ENCODE assay signal across 11 cellular contexts in genomic region chr5:14227501-14227900, GRCh38.
"Had no signal": no experiment of that assay in that cellular context is flagged by ENCODE, and none has a peak within 500 bp of the region (broad histone marks: within the 10 kb centered on the region; RNA-seq: fewer than 3 reads in every experiment).

No MANE protein-coding gene starts in this region.

- H3K9me3 Mint-ChIP-seq: activated naive CD8-positive, alpha-beta T cell treated with anti-CD3 and anti-CD28 coated beads, Interleukin-2, amount 10 ng/mL, durations not matched to agents 7 days and 5 days; stimulated activated naive B cell treated with anti-CD40 and anti-IgM and Interleukin-4, amounts not matched to agents 10 μg/mL and 1 μg/mL and 100 μg/mL, for 72 hours; T-helper 2 cell treated with Interferon-gamma antibody and Interleukin-4, amounts not matched to agents 5 μg/mL and 100 μg/mL, for 36 hours had no signal

- H3K36me3 Mint-ChIP-seq: activated naive CD8-positive, alpha-beta T cell treated with anti-CD3 and anti-CD28 coated beads, Interleukin-2, amount 10 ng/mL, durations not matched to agents 7 days and 5 days had no signal

- H3K27me3 Mint-ChIP-seq: stimulated activated naive B cell treated with anti-CD40 and anti-IgM and Interleukin-4, amounts not matched to agents 10 μg/mL and 1 μg/mL and 100 μg/mL, for 72 hours had no signal

- DNase-seq: activated naive CD4-positive, alpha-beta T cell; activated naive CD8-positive, alpha-beta T cell treated with anti-CD3 and anti-CD28 coated beads, Interleukin-2, amount 10 ng/mL, durations not matched to agents 7 days and 5 days; activated T-cell treated with anti-CD3 and anti-CD28 coated beads for 4 hours; aorta; dorsolateral prefrontal cortex; hypothalamus; kidney; left ventricle myocardium superior; stimulated activated CD4-positive, alpha-beta T cell treated with anti-CD3 and anti-CD28 coated beads, Interleukin-2, amount 100 ng/mL, for 48 hours; stimulated activated naive B cell treated with anti-CD40 and anti-IgM and Interleukin-4, amounts not matched to agents 10 μg/mL and 1 μg/mL and 100 μg/mL, for 72 hours had no signal

- H3K4me3 Mint-ChIP-seq: activated naive CD8-positive, alpha-beta T cell treated with anti-CD3 and anti-CD28 coated beads, Interleukin-2, amount 10 ng/mL, durations not matched to agents 7 days and 5 days; stimulated activated naive B cell treated with anti-CD40 and anti-IgM and Interleukin-4, amounts not matched to agents 10 μg/mL and 1 μg/mL and 100 μg/mL, for 72 hours; T-helper 2 cell treated with Interferon-gamma antibody and Interleukin-4, amounts not matched to agents 5 μg/mL and 100 μg/mL, for 36 hours had no signal

- H3K27ac Mint-ChIP-seq: activated naive CD8-positive, alpha-beta T cell treated with anti-CD3 and anti-CD28 coated beads, Interleukin-2, amount 10 ng/mL, durations not matched to agents 7 days and 5 days; stimulated activated naive B cell treated with anti-CD40 and anti-IgM and Interleukin-4, amounts not matched to agents 10 μg/mL and 1 μg/mL and 100 μg/mL, for 72 hours; T-helper 2 cell treated with Interferon-gamma antibody and Interleukin-4, amounts not matched to agents 5 μg/mL and 100 μg/mL, for 36 hours had no signal
